In the genomic region with DNA sequence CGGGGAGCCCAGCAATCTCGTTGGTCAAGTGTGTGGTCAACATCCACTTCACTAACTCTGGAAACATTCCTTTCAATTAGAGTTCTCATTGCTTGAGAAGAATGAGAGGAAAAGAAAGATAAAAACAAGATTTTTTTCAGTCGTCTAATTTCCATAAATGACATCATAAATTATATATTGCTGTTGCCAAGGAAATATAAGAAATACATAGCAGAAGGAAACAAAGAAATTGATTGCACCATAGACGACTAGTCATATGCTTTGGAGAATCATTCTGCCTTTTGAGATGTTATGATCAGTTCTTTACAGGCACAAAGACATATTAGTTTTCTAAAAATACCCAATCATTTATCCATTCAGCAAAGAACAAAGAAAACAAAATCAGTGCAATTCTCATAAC, we compare ENCODE assay signal across 27 cellular contexts. TPM values are rescaled to one million over a fixed set of nuclear protein-coding genes. Genes with fewer than 3 reads are reported as not detected.
A peak's percentile ranks its signal among the peaks of the same experiment; 100 is the strongest.
DNase-seq lines count a peak whose midpoint lies in the region; ATAC-seq, FAIRE-seq and TF ChIP-seq lines count a peak whose summit lies in the region.
"Had no signal": no experiment of that assay in that cellular context is flagged by ENCODE, and none has a peak within 500 bp of the region (broad histone marks: within the 10 kb centered on the region; RNA-seq: fewer than 3 reads in every experiment).

No MANE protein-coding gene starts in this region.

- CTCF ChIA-PET in activated CD4-positive, alpha-beta memory T cell treated with anti-CD3 and anti-CD28 coated beads, Interleukin-2, amount 10 ng/mL, durations not matched to agents 7 days and 5 days (lab: Charles Lee) = interaction anchor here (1.3 kb wide), 1 partner anchor 10 kb away, joined by 4 read pairs; no protein-coding TSS in a partner anchor

- H3K4me3 ChIP-seq in cardiac fibroblast (replicated peaks in 1 of 2; ENCODE audit: low read depth in 2 of 2, low read length in 2 of 2) (no peak overlapping the region), left lung (no peak overlapping the region), stomach smooth muscle (ENCODE audit: low read length in 2 of 2) (no peak overlapping the region)

- no peak for FAIRE-seq in urothelium cell line (lab: Jason Lieb, UNC)
- FAIRE-seq: frontal cortex, H54 had no signal

- POLR2A ChIA-PET in activated CD4-positive, alpha-beta memory T cell treated with anti-CD3 and anti-CD28 coated beads, Interleukin-2, amount 10 ng/mL, durations not matched to agents 7 days and 5 days (lab: Charles Lee) = no interaction called here

- peak; percentile 4 for DNase-seq in HCEC 1CT
- peak; percentile 23 to 73 for DNase-seq in cardiac fibroblast (ENCODE audit: low read depth in 2 of 2)
- DNase-seq in left lung = no peak
- DNase-seq in activated CD4-positive, alpha-beta memory T cell treated with anti-CD3 and anti-CD28 coated beads, Interleukin-2, amount 10 ng/mL, durations not matched to agents 7 days and 5 days = no peak
- no peak for DNase-seq in urothelium cell line (ENCODE audit: low spot score)
- DNase-seq in NCI-H1417 (lab: John Stamatoyannopoulos, UW) = no peak
- DNase-seq: activated CD4-positive, alpha-beta T cell treated with anti-CD3 and anti-CD28 coated beads, Interleukin-2, amount 50 U/mL, for 1 hour; activated CD8-positive, alpha-beta memory T cell treated with anti-CD3 and anti-CD28 coated beads, Interleukin-2, amount 50 U/mL, for 48 hours; activated gamma-delta T cell; CD4-positive, CD25-positive, alpha-beta regulatory T cell; DMS 273 treated with DMSO at 0.1 percent for 48 hours; GDM1; NCI-H1694; NCI-H2227 treated with DMSO at 0.1 percent for 48 hours; NCI-H82; PC-3; SHP77 treated with DMSO at 0.1 percent for 48 hours; stimulated activated CD4-positive, alpha-beta T cell treated with anti-CD3 and anti-CD28 coated beads, Interleukin-1b, Interleukin-23, amount 100 ng/mL, for 48 hours; stimulated activated naive CD8-positive, alpha-beta T cell treated with anti-CD3 and anti-CD28 coated beads, Interleukin-15, Interleukin-2, amounts not matched to agents 100 U/mL and 50 U/mL, for 24 hours had no signal

- peak; percentile 15 for ATAC-seq in left lung
- no peak for ATAC-seq in GM21529 (IDR thresholded peaks at IDR 0.05; ENCODE audit: unreplicated experiment)
- ATAC-seq: left lobe of liver; PC-3; stimulated activated naive CD8-positive, alpha-beta T cell treated with anti-CD3 and anti-CD28 coated beads, Interleukin-15, Interleukin-2, amounts not matched to agents 100 U/mL and 50 U/mL, for 24 hours had no signal

- H3K9me3 ChIP-seq in left lung = no peaks in the 10 kb centered on the region
- H3K9me3 ChIP-seq in stomach smooth muscle (ENCODE audit: control insufficient read depth in 2 of 2, low read length in 2 of 2) = no peaks in the 10 kb centered on the region

- H3K36me3 Mint-ChIP-seq in activated CD4-positive, alpha-beta memory T cell treated with anti-CD3 and anti-CD28 coated beads, Interleukin-2, amount 10 ng/mL, durations not matched to agents 7 days and 5 days (ENCODE audit: low read depth) = no peaks in the 10 kb centered on the region
- H3K36me3 Mint-ChIP-seq: CD4-positive, CD25-positive, alpha-beta regulatory T cell had no signal

- H3K9me3 Mint-ChIP-seq in activated CD4-positive, alpha-beta memory T cell treated with anti-CD3 and anti-CD28 coated beads, Interleukin-2, amount 10 ng/mL, durations not matched to agents 7 days and 5 days = no peaks in the 10 kb centered on the region
- H3K9me3 Mint-ChIP-seq: T-helper 1 cell treated with Interleukin-12 subunit alpha and Interleukin-12 subunit beta and Interleukin-4 antibody, amounts not matched to agents 30 μg/mL and 1 μg/mL, for 36 hours had no signal

- H3K4me1 ChIP-seq in left lung = peaks cover 0 to 6% of the 10 kb centered on the region in 2 donors
- peaks cover 11% of the 10 kb centered on the region for H3K4me1 ChIP-seq in stomach smooth muscle (ENCODE audit: control insufficient read depth, insufficient read depth, low read length)

- no peaks in the 10 kb centered on the region for H3K27me3 Mint-ChIP-seq in activated CD4-positive, alpha-beta memory T cell treated with anti-CD3 and anti-CD28 coated beads, Interleukin-2, amount 10 ng/mL, durations not matched to agents 7 days and 5 days

- no peaks in the 10 kb centered on the region for H3K27me3 ChIP-seq in left lung
- no peaks in the 10 kb centered on the region for H3K27me3 ChIP-seq in stomach smooth muscle (ENCODE audit: control insufficient read depth in 1 of 2, insufficient read depth in 2 of 2, low read length in 2 of 2)

- no peak overlapping the region for H3K27ac Mint-ChIP-seq in activated CD4-positive, alpha-beta memory T cell treated with anti-CD3 and anti-CD28 coated beads, Interleukin-2, amount 10 ng/mL, durations not matched to agents 7 days and 5 days
- H3K27ac Mint-ChIP-seq: CD4-positive, CD25-positive, alpha-beta regulatory T cell; T-helper 1 cell treated with Interleukin-12 subunit alpha and Interleukin-12 subunit beta and Interleukin-4 antibody, amounts not matched to agents 30 μg/mL and 1 μg/mL, for 36 hours had no signal

- no peak overlapping the region for H3K4me3 Mint-ChIP-seq in activated CD4-positive, alpha-beta memory T cell treated with anti-CD3 and anti-CD28 coated beads, Interleukin-2, amount 10 ng/mL, durations not matched to agents 7 days and 5 days
- H3K4me3 Mint-ChIP-seq: CD4-positive, CD25-positive, alpha-beta regulatory T cell; T-helper 1 cell treated with Interleukin-12 subunit alpha and Interleukin-12 subunit beta and Interleukin-4 antibody, amounts not matched to agents 30 μg/mL and 1 μg/mL, for 36 hours had no signal

- H3K27ac ChIP-seq in left lung (peak overlapping the region; percentile 35 to 65), stomach smooth muscle (ENCODE audit: low read length) (peak overlapping the region; percentile 61)
- H3K27ac ChIP-seq: VCaP had no signal

- H3K9ac ChIP-seq in stomach smooth muscle (ENCODE audit: low read length in 2 of 2) = no peak overlapping the region

- intact Hi-C loops in left lung (cut with DNase I) = no loop called here

- H3K36me3 ChIP-seq in left lung = no peaks in the 10 kb centered on the region
- H3K36me3 ChIP-seq in stomach smooth muscle (ENCODE audit: control insufficient read depth in 2 of 2, insufficient read depth in 2 of 2, low read length in 2 of 2) = peaks cover 0 to 2% of the 10 kb centered on the region in 2 donors

- H3K4me1 Mint-ChIP-seq in activated CD4-positive, alpha-beta memory T cell treated with anti-CD3 and anti-CD28 coated beads, Interleukin-2, amount 10 ng/mL, durations not matched to agents 7 days and 5 days = peaks cover 27% of the 10 kb centered on the region
- H3K4me1 Mint-ChIP-seq: CD4-positive, CD25-positive, alpha-beta regulatory T cell had no signal

- TF ChIP-seq CTCF in cardiac fibroblast (IDR thresholded peaks at IDR 0.05; ENCODE audit: low read depth, low read length) = no peak
- no peak for TF ChIP-seq CTCF in left lung (IDR thresholded peaks at IDR 0.05)

RNA-seq across cellular contexts. Expression of a gene that starts 0.7 kb away (rescaled TPM):
- total RNA-seq in left lung = 10 to 100 TPM in 1 of 2 donors, 1 to 10 TPM in 1; 2.1 to 13.1 TPM
- not detected for total RNA-seq in activated CD4-positive, alpha-beta memory T cell treated with anti-CD3 and anti-CD28 coated beads, Interleukin-2, amount 10 ng/mL, durations not matched to agents 7 days and 5 days
- total RNA-seq: CD4-positive, CD25-positive, alpha-beta regulatory T cell; HT1080; PC-3 had no signal

RNA-seq across cellular contexts. Expression of a gene that starts 42.6 kb away (rescaled TPM):
- total RNA-seq in left lung = 10 to 100 TPM; 22.8 to 25.0 TPM
- total RNA-seq in activated CD4-positive, alpha-beta memory T cell treated with anti-CD3 and anti-CD28 coated beads, Interleukin-2, amount 10 ng/mL, durations not matched to agents 7 days and 5 days = not detected
- total RNA-seq: CD4-positive, CD25-positive, alpha-beta regulatory T cell had no signal

Comparison
In these comparisons a context has a peak if more than half of its experiments do, and no peak if none do; other contexts are left out.
1. DNase-seq: peak in HCEC 1CT (single experiment) and cardiac fibroblast (2 of 2); none in left lung (0 of 2), activated CD4-positive, alpha-beta memory T cell treated with anti-CD3 and anti-CD28 coated beads, Interleukin-2, amount 10 ng/mL, durations not matched to agents 7 days and 5 days (single experiment), urothelium cell line (single experiment) and NCI-H1417 (0 of 3).
2. RNA of a gene that starts 42.6 kb away (total RNA-seq): 22.8 to 25.0 TPM in left lung; not detected in activated CD4-positive, alpha-beta memory T cell treated with anti-CD3 and anti-CD28 coated beads, Interleukin-2, amount 10 ng/mL, durations not matched to agents 7 days and 5 days; every median in the first group is over 10 times any median in the second.